17 cellular contexts compared by ENCODE assay signal in the genomic region with DNA sequence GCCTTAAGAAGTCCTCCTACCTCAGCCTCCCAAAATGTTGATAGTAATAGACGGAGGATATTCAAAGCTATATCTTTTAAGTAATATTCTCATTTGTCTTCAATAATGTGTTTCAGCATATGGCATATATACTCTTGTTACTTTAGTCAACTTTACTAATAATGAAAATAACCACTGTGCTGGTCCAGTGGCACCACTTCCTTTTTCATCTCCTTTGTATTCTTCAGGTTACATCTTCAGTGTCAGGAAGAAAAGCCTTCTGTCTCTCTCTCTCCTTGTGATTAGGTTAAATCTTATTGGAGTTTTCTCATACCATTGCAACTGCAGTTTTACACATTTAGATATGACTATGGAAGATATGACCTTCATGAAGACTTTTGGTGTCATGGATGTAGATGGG. TPM values are rescaled to one million over a fixed set of nuclear protein-coding genes. Genes with fewer than 3 reads are reported as not detected.
DNase-seq lines count a peak whose midpoint lies in the region; ATAC-seq lines count a peak whose summit lies in the region.
"Had no signal": no experiment of that assay in that cellular context is flagged by ENCODE, and none has a peak within 500 bp of the region (broad histone marks: within the 10 kb centered on the region; RNA-seq: fewer than 3 reads in every experiment).

No MANE protein-coding gene starts in this region.

- peaks cover 0 to 3% (median 0%) of the 10 kb centered on the region in 11 donors for H3K9me3 Mint-ChIP-seq in naive thymus-derived CD4-positive, alpha-beta T cell

- H3K36me3 Mint-ChIP-seq in naive thymus-derived CD4-positive, alpha-beta T cell = peaks cover 0 to 36% (median 12%) of the 10 kb centered on the region in 5 donors

- no peak overlapping the region for H3K27ac ChIP-seq in naive thymus-derived CD4-positive, alpha-beta T cell (ENCODE audit: low read depth, low read length)
- H3K27ac ChIP-seq: KMS-11, PC-9, thoracic aorta had no signal

- peaks cover 32 to 64% of the 10 kb centered on the region in 2 donors for H3K4me1 ChIP-seq in naive thymus-derived CD4-positive, alpha-beta T cell (ENCODE audit: control insufficient read depth in 2 of 2, insufficient read depth in 2 of 2, low read length in 2 of 2)

- ATAC-seq in GM18519 (IDR thresholded peaks at IDR 0.05; ENCODE audit: low FRiP score, unreplicated experiment) = peak; percentile 55
- ATAC-seq in GM21360 (IDR thresholded peaks at IDR 0.05; ENCODE audit: unreplicated experiment) = peak; percentile 79
- peak; percentile 73 for ATAC-seq in HG03103 (IDR thresholded peaks at IDR 0.05; ENCODE audit: low read depth, unreplicated experiment)
- no peak for ATAC-seq in naive thymus-derived CD4-positive, alpha-beta T cell
- ATAC-seq: mucosa of descending colon, right cardiac atrium had no signal

- no peaks in the 10 kb centered on the region for H3K27me3 ChIP-seq in naive thymus-derived CD4-positive, alpha-beta T cell (ENCODE audit: control insufficient read depth in 2 of 2, insufficient read depth in 2 of 2, low read length in 2 of 2)

- peaks cover 28 to 84% (median 72%) of the 10 kb centered on the region in 7 donors for H3K4me1 Mint-ChIP-seq in naive thymus-derived CD4-positive, alpha-beta T cell

- CTCF ChIA-PET in naive thymus-derived CD4-positive, alpha-beta T cell (lab: Charles Lee) = no interaction called here

- no peak overlapping the region for H3K4me3 ChIP-seq in naive thymus-derived CD4-positive, alpha-beta T cell (ENCODE audit: low read length)
- H3K4me3 ChIP-seq: mucosa of descending colon, PC-9, thoracic aorta had no signal

- intact Hi-C loops in naive thymus-derived CD4-positive, alpha-beta T cell (cut with micrococcal nuclease) = no loop called here

- no peaks in the 10 kb centered on the region for H3K36me3 ChIP-seq in naive thymus-derived CD4-positive, alpha-beta T cell (ENCODE audit: control insufficient read depth in 2 of 3, insufficient read depth in 3 of 3, low read length in 3 of 3)
- H3K36me3 ChIP-seq: thoracic aorta had no signal

- H3K9me3 ChIP-seq in naive thymus-derived CD4-positive, alpha-beta T cell (ENCODE audit: control insufficient read depth in 2 of 3, low read length in 3 of 3) = no peaks in the 10 kb centered on the region
- H3K9me3 ChIP-seq: mucosa of descending colon, thoracic aorta had no signal

- POLR2A ChIA-PET in naive thymus-derived CD4-positive, alpha-beta T cell (lab: Charles Lee) = no interaction called here

- peak overlapping the region in 6 of 9 donors; percentile 1 to 59 (median 26) for H3K27ac Mint-ChIP-seq in naive thymus-derived CD4-positive, alpha-beta T cell
- H3K27ac Mint-ChIP-seq: activated naive CD4-positive, alpha-beta T cell treated with anti-CD3 and anti-CD28 coated beads, Interleukin-2, amount 10 ng/mL, durations not matched to agents 7 days and 5 days had no signal

- H3K27me3 Mint-ChIP-seq in naive thymus-derived CD4-positive, alpha-beta T cell = no peaks in the 10 kb centered on the region
- H3K27me3 Mint-ChIP-seq: activated naive CD4-positive, alpha-beta T cell treated with anti-CD3 and anti-CD28 coated beads, Interleukin-2, amount 10 ng/mL, durations not matched to agents 7 days and 5 days had no signal

- no peak for DNase-seq in naive thymus-derived CD4-positive, alpha-beta T cell
- DNase-seq in effector CD4-positive, alpha-beta T cell = no peak
- no peak for DNase-seq in midbrain (lab: John Stamatoyannopoulos, UW)
- no peak for DNase-seq in D341Med (ENCODE audit: low spot score)
- DNase-seq in ureter (ENCODE audit: low spot score) = no peak
- DNase-seq: activated CD8-positive, alpha-beta memory T cell treated with anti-CD3 and anti-CD28 coated beads for 24 hours; activated naive CD4-positive, alpha-beta T cell treated with anti-CD3 and anti-CD28 coated beads, Interleukin-2, amount 10 ng/mL, durations not matched to agents 7 days and 5 days; DMS 273 treated with DMSO at 0.1 percent for 48 hours; mucosa of descending colon; NCI-H2081; PC-9; right cardiac atrium had no signal

- H3K4me3 Mint-ChIP-seq in naive thymus-derived CD4-positive, alpha-beta T cell = peak overlapping the region in 1 of 10 donors; percentile 3
- H3K4me3 Mint-ChIP-seq: activated naive CD4-positive, alpha-beta T cell treated with anti-CD3 and anti-CD28 coated beads, Interleukin-2, amount 10 ng/mL, durations not matched to agents 7 days and 5 days had no signal

RNA-seq across cellular contexts. Expression of gene PARP8, which starts 31.3 kb away (rescaled TPM):
- 100 to 1,000 TPM in 4 of 5 experiments, 10 to 100 TPM in 1; 88.9 to 188 (median 129) TPM for total RNA-seq in naive thymus-derived CD4-positive, alpha-beta T cell
- polyA plus RNA-seq in naive thymus-derived CD4-positive, alpha-beta T cell = 10 to 100 TPM; 45.7 to 50.8 TPM
- 58.4 TPM for total RNA-seq in ureter
